33 cellular contexts compared by ENCODE assay signal in the genomic region with DNA sequence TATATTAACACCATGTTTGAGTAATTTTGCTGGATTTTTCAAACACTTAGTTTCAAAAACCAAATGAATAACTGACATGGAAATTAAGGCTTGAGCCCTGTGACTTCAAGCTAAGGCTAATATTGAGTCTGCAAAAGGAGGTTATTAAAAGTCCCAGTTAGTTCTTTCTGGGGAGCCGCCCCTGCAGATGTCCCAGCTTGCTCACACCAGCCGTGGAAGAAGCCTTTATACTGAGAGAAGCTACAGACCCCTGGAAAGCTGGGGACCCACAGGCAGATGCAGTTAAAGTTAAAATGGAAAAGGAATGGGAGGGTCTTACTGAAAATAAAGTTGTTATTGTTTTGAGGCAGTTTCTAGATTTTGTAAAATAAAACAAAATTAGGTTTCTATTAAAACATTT. TPM values are rescaled to one million over a fixed set of nuclear protein-coding genes. Genes with fewer than 3 reads are reported as not detected.
DNase-seq lines count a peak whose midpoint lies in the region; ATAC-seq, FAIRE-seq and TF ChIP-seq lines count a peak whose summit lies in the region.
"Had no signal": no experiment of that assay in that cellular context is flagged by ENCODE, and none has a peak within 500 bp of the region (broad histone marks: within the 10 kb centered on the region; RNA-seq: fewer than 3 reads in every experiment).

No MANE protein-coding gene starts in this region.

- no peak overlapping the region for H3K4me2 ChIP-seq in K562 (ENCODE audit: insufficient read depth, low read length)
- H3K4me2 ChIP-seq: A549; BLaER1; BLaER1 treated with 17β-estradiol and CSF1 and Interleukin-3, amounts not matched to agents 10 nM and 100 nM had no signal

- no peak for TF ChIP-seq POLR2A in K562 (conservative IDR thresholded peaks at IDR 0.05)

- H3K9me3 ChIP-seq in left ventricle myocardium inferior (replicated peaks) = no peaks in the 10 kb centered on the region
- peaks cover 0 to 18% (median 0%) of the 10 kb centered on the region in 11 donors for H3K9me3 ChIP-seq in heart right ventricle
- H3K9me3 ChIP-seq in K562 (replicated peaks; ENCODE audit: control insufficient read depth, insufficient read depth, low read depth, low read length) = no peaks in the 10 kb centered on the region; the same call in 1 of the 2 replicates
- H3K9me3 ChIP-seq: BE2C had no signal

- CTCF ChIA-PET in K562 (lab: Yijun Ruan, JAX; ENCODE audit: low intra/inter-chr PET ratio) = no interaction called here

- DNase-seq in left ventricle myocardium inferior (no peak), heart right ventricle (no peak), OCI-M1 (lab: John Stamatoyannopoulos, UW) (peak; percentile 64), K562 (ENCODE audit: extremely low read depth in 1 of 4, low spot score in 3 of 4) (no peak), GF-D8 (lab: John Stamatoyannopoulos, UW) (no peak), G401 (ENCODE audit: low spot score) (no peak)
- DNase-seq: 8988T; ACHN; AML-193; BE2C; C1 segment of cervical spinal cord; Caco-2; Calu3; CD4-positive, alpha-beta memory T cell; CD4-positive, alpha-beta T cell; CD4-positive, CD25-positive, alpha-beta regulatory T cell; CD8-positive, alpha-beta memory T cell; CD8-positive, alpha-beta T cell; COR-L47; DMS 273 treated with DMSO at 0.1 percent for 48 hours; DMS153; DMS53; DMS79; DMS79 treated with DMSO at 0.1 percent for 48 hours; DND-41; EL had no signal

- POLR2A ChIA-PET in K562 (lab: Yijun Ruan, JAX) = no interaction called here

- no peak for TF ChIP-seq EP300 in K562 (IDR thresholded peaks at IDR 0.05; ENCODE audit: low read length)

- FAIRE-seq in K562 (lab: Jason Lieb, UNC) = no peak
- FAIRE-seq: A204.1, A549, D721Med had no signal

- WGBS in heart right ventricle, 2 donors = 78 to 90% methylated on average over 2 of the region's 2 CpGs
- 6% methylated on average over 2 of the region's 2 CpGs for WGBS in K562 (ENCODE audit: insufficient coverage, low coverage, missing lambda C conversion rate)

- no peaks in the 10 kb centered on the region for H3K36me3 ChIP-seq in left ventricle myocardium inferior
- H3K36me3 ChIP-seq in heart right ventricle = no peaks in the 10 kb centered on the region
- no peaks in the 10 kb centered on the region for H3K36me3 ChIP-seq in K562 (ENCODE audit: control insufficient read depth, insufficient read depth, low read length)
- H3K36me3 ChIP-seq: BE2C; BLaER1; BLaER1 treated with 17β-estradiol and CSF1 and Interleukin-3, amounts not matched to agents 10 nM and 100 nM had no signal

- no peak overlapping the region for H3K9ac ChIP-seq in K562 (ENCODE audit: insufficient read depth in 1 of 2, low read depth in 2 of 2, low read length in 2 of 2)
- H3K9ac ChIP-seq: BLaER1; BLaER1 treated with 17β-estradiol and CSF1 and Interleukin-3, amounts not matched to agents 10 nM and 100 nM had no signal

- TF ChIP-seq CTCF in left ventricle myocardium inferior (IDR thresholded peaks at IDR 0.05; ENCODE audit: borderline replicate concordance) = no peak
- TF ChIP-seq CTCF in heart right ventricle (IDR thresholded peaks at IDR 0.05) = no peak
- no peak for TF ChIP-seq CTCF in K562 (IDR thresholded peaks at IDR 0.05 in 2 of 3, conservative IDR thresholded peaks at IDR 0.05 in 1 of 3; ENCODE audit: insufficient read depth in 2 of 3, low read depth in 1 of 3, low read length in 3 of 3)

- H3K4me1 ChIP-seq in left ventricle myocardium inferior (peaks cover 14% of the 10 kb centered on the region), heart right ventricle (peaks cover 0 to 14% (median 3%) of the 10 kb centered on the region in 9 donors), K562 (replicated peaks in 1 of 2; ENCODE audit: control insufficient read depth in 2 of 2, insufficient read depth in 2 of 2, low read length in 2 of 2) (peaks cover 4 to 5% of the 10 kb centered on the region in 2 experiments; a peak in 2 of 5 replicates)
- H3K4me1 ChIP-seq: A549; BE2C; BLaER1; BLaER1 treated with 17β-estradiol and CSF1 and Interleukin-3, amounts not matched to agents 10 nM and 100 nM; Caco-2 had no signal

- no peak overlapping the region; the same call in 1 of the 2 replicates for H2AFZ ChIP-seq in K562 (ENCODE audit: low read depth, low read length)

- H3K9me1 ChIP-seq in K562 (ENCODE audit: control insufficient read depth, insufficient read depth, low read length) = no peaks in the 10 kb centered on the region

- BruUV-seq in K562 (replicated peaks; lab: Mats Ljungman, UMichigan) = no TSS peak

- no peak for TF ChIP-seq RAD21 in K562 (CRISPR knock-in tag; conservative IDR thresholded peaks at IDR 0.05 in 1 of 2, IDR thresholded peaks at IDR 0.05 in 1 of 2)

- in situ Hi-C loops in K562 (cut with MboI) = no loop called here
- in situ Hi-C loops in G401 (cut with HindIII; ENCODE audit: low sequenced_read_pairs) = no loop called here

- ATAC-seq in heart right ventricle = no peak
- ATAC-seq in K562 = no peak
- ATAC-seq: A549; CD8-positive, alpha-beta T cell had no signal

- intact Hi-C loops in left ventricle myocardium inferior (cut with micrococcal nuclease) = no loop called here
- intact Hi-C loops in heart right ventricle (cut with DNase I) = no loop called here
- intact Hi-C loops in K562 (cut with micrococcal nuclease) = loop anchor here (5.0 kb wide), 1 partner anchor 84 kb away; no protein-coding TSS in a partner anchor

- H3K27ac ChIP-seq in left ventricle myocardium inferior (replicated peaks) (peak overlapping the region; percentile 44), heart right ventricle (peak overlapping the region in 1 of 10 donors; percentile 9), K562 (ENCODE audit: extremely low read depth, low read depth, low read length) (peak overlapping the region; percentile 57; the same call in 1 of the 3 replicates)
- H3K27ac ChIP-seq: 22Rv1; A549; BLaER1; BLaER1 treated with 17β-estradiol and CSF1 and Interleukin-3, amounts not matched to agents 10 nM and 100 nM; C4-2B had no signal

- H3K4me3 ChIP-seq in left ventricle myocardium inferior (no peak overlapping the region), heart right ventricle (no peak overlapping the region), K562 (no peak overlapping the region)
- H3K4me3 ChIP-seq: A549; BLaER1; BLaER1 treated with 17β-estradiol and CSF1 and Interleukin-3, amounts not matched to agents 10 nM and 100 nM had no signal

- H3K27me3 ChIP-seq in left ventricle myocardium inferior (ENCODE audit: low read depth) (no peaks in the 10 kb centered on the region), heart right ventricle (no peaks in the 10 kb centered on the region), K562 (ENCODE audit: control insufficient read depth in 2 of 2, insufficient read depth in 2 of 2, low read length in 2 of 2) (no peaks in the 10 kb centered on the region)
- H3K27me3 ChIP-seq: BE2C; BLaER1; BLaER1 treated with 17β-estradiol and CSF1 and Interleukin-3, amounts not matched to agents 10 nM and 100 nM had no signal

- no peaks in the 10 kb centered on the region for H3K79me2 ChIP-seq in K562 (ENCODE audit: control insufficient read depth, insufficient read depth, low read length)

- no peaks in the 10 kb centered on the region for H4K20me1 ChIP-seq in K562 (replicated peaks; ENCODE audit: control insufficient read depth, insufficient read depth, low read length)
- H4K20me1 ChIP-seq: BLaER1; BLaER1 treated with 17β-estradiol and CSF1 and Interleukin-3, amounts not matched to agents 10 nM and 100 nM had no signal

TF ChIP-seq in K562, 482 proteins besides CTCF, POLR2A, EP300 and RAD21 (continues in another document):
- TF ChIP-seq, protein P1, sequence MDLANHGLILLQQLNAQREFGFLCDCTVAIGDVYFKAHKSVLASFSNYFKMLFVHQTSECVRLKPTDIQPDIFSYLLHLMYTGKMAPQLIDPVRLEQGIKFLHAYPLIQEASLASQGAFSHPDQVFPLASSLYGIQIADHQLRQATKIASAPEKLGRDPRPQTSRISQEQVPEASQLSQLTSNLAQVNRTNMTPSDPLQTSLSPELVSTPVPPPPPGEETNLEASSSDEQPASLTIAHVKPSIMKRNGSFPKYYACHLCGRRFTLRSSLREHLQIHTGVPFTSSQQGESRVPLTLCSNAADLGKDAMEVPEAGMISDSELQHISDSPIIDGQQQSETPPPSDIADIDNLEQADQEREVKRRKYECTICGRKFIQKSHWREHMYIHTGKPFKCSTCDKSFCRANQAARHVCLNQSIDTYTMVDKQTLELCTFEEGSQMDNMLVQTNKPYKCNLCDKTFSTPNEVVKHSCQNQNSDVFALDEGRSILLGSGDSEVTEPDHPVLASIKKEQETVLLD (IDR thresholded peaks at IDR 0.05) = no peak
- no peak for TF ChIP-seq RBM15 (IDR thresholded peaks at IDR 0.05; ENCODE audit: insufficient read depth, low read length)
- TF ChIP-seq THRAP3 (IDR thresholded peaks at IDR 0.05; ENCODE audit: borderline replicate concordance) = no peak
- no peak for TF ChIP-seq ATF1 (CRISPR knock-in tag; IDR thresholded peaks at IDR 0.05)
- no peak for TF ChIP-seq ATF1 (tag; IDR thresholded peaks at IDR 0.05)

RNA-seq across cellular contexts. Expression of gene ZNF680, which starts 18.5 kb away (rescaled TPM):
- total RNA-seq in left ventricle myocardium inferior (21.6 TPM), heart right ventricle (10 to 100 TPM; 16.8 to 28.7 (median 21.4) TPM), K562 (2014; rRNA removed) (7.0 and 9.8 TPM in 2 replicates), K562 (2014; rRNA removed; fragmentation: Illumina TruSeq; extraction: Trizol) (23.4 and 27.9 TPM in 2 replicates), K562 (2015; rRNA removed; fragmentation: Illumina TruSeq; extraction: Trizol) (21.7 and 25.0 TPM in 2 replicates), K562 (2021) (12.0 and 12.7 TPM in 2 replicates)
- polyA plus RNA-seq in heart right ventricle (10 to 100 TPM in 1 of 2 donors, 1 to 10 TPM in 1; 2.9 to 15.0 TPM), K562 (2011; rRNA removed) (7.3 and 9.3 TPM in 2 replicates), K562 (2014; fragmentation: Illumina TruSeq; extraction: Trizol) (11.5 and 13.8 TPM in 2 replicates), K562 (2014; fragmentation: Nextera tagmentation; extraction: Ambion mirVana) (10 to 100 TPM; 11.6 to 12.2 TPM), K562 (2014; rRNA removed) (7.9 and 9.1 TPM in 2 replicates)
- total RNA-seq in K562 (2011; cell fraction: chromatin; rRNA removed; ENCODE audit: low replicate concordance) = 28.2 and 91.1 TPM in 2 replicates
- total RNA-seq in K562 (2011; cell fraction: nucleolus; rRNA removed) = 21.7 and 23.7 TPM in 2 replicates
- 43.6 and 85.3 TPM in 2 replicates for total RNA-seq in K562 (2011; cell fraction: nucleoplasm; rRNA removed)
- polyA plus RNA-seq in K562 (2011; cell fraction: cytosol; rRNA removed) = 0.45 and 1.6 TPM in 2 replicates
- polyA plus RNA-seq in K562 (2011; cell fraction: nucleus; rRNA removed) = 5.6 and 8.3 TPM in 2 replicates
- polyA plus RNA-seq in K562 (2012) = 6.4 and 9.0 TPM in 2 replicates
- 9.9 and 12.1 TPM in 2 replicates for polyA minus RNA-seq in K562 (2011; rRNA and poly(A)+ RNA removed)
- 2.5 and 4.5 TPM in 2 replicates for polyA minus RNA-seq in K562 (2011; cell fraction: cytosol; rRNA and poly(A)+ RNA removed)
- 10.4 and 18.5 TPM in 2 replicates for polyA minus RNA-seq in K562 (2011; cell fraction: nucleus; rRNA and poly(A)+ RNA removed)
- total RNA-seq in G401 (2014; rRNA removed; shearing (Covaris generic)) = 9.4 and 18.4 TPM in 2 replicates
